ENCODE assay signal across 32 cellular contexts in genomic region chr6:121765060-121765459, GRCh38.
"Had no signal": no experiment of that assay in that cellular context is flagged by ENCODE, and none has a peak within 500 bp of the region (broad histone marks: within the 10 kb centered on the region; RNA-seq: fewer than 3 reads in every experiment).

No MANE protein-coding gene starts in this region.

- H3K9me3 ChIP-seq: body of pancreas, colonic mucosa, esophagus squamous epithelium, ovary, psoas muscle, sigmoid colon, upper lobe of left lung, vagina had no signal

- H3K27me3 ChIP-seq: body of pancreas, colonic mucosa, esophagus squamous epithelium, heart right ventricle, left lung, ovary, sigmoid colon, upper lobe of left lung, vagina had no signal

- H3K4me2 ChIP-seq: smooth muscle cell had no signal

- ATAC-seq: activated CD8-positive, alpha-beta T cell treated with anti-CD3 and anti-CD28 coated beads for 36 hours; activated naive CD8-positive, alpha-beta T cell treated with anti-CD3 and anti-CD28 coated beads, Interleukin-2, amount 50 U/mL, for 24 hours; body of pancreas; heart right ventricle; left lung; psoas muscle; stimulated activated memory B cell treated with anti-CD40 and anti-IgM and Interleukin-4, amounts not matched to agents 10 μg/mL and 1 μg/mL and 100 μg/mL, for 72 hours; stimulated activated naive CD8-positive, alpha-beta T cell treated with anti-CD3 and anti-CD28 coated beads, Interleukin-15, amount 100 ng/mL, for 72 hours; WTC11 had no signal

- H3K4me1 ChIP-seq: body of pancreas, colonic mucosa, left lung, psoas muscle, upper lobe of left lung, vagina had no signal

- H3K9me3 Mint-ChIP-seq: activated naive CD4-positive, alpha-beta T cell treated with anti-CD3 and anti-CD28 coated beads, Interleukin-2, amount 50 U/mL, for 24 hours; activated naive CD8-positive, alpha-beta T cell treated with anti-CD3 and anti-CD28 coated beads, Interleukin-2, amount 50 U/mL, for 24 hours had no signal

- H3K27me3 Mint-ChIP-seq: activated CD8-positive, alpha-beta T cell treated with anti-CD3 and anti-CD28 coated beads for 36 hours; activated naive CD4-positive, alpha-beta T cell treated with anti-CD3 and anti-CD28 coated beads, Interleukin-2, amount 50 U/mL, for 24 hours; activated naive CD8-positive, alpha-beta T cell treated with anti-CD3 and anti-CD28 coated beads, Interleukin-2, amount 50 U/mL, for 24 hours; stimulated activated memory B cell treated with anti-CD40 and anti-IgM and Interleukin-4, amounts not matched to agents 10 μg/mL and 1 μg/mL and 100 μg/mL, for 72 hours; stimulated activated naive CD8-positive, alpha-beta T cell treated with anti-CD3 and anti-CD28 coated beads, Interleukin-15, amount 100 ng/mL, for 72 hours had no signal

- H3K27ac Mint-ChIP-seq: activated CD8-positive, alpha-beta T cell treated with anti-CD3 and anti-CD28 coated beads for 36 hours; activated naive CD4-positive, alpha-beta T cell treated with anti-CD3 and anti-CD28 coated beads, Interleukin-2, amount 50 U/mL, for 24 hours; activated naive CD8-positive, alpha-beta T cell treated with anti-CD3 and anti-CD28 coated beads, Interleukin-2, amount 50 U/mL, for 24 hours; activated T-helper 2 cell treated with anti-CD3 and anti-CD28 coated beads, Interferon-gamma antibody, Interleukin-2, Interleukin-4, amounts not matched to agents 10 μg/mL and 5 μg/mL and 100 μg/mL, durations not matched to agents 14 hours and 24 hours and 36 hours; nephron progenitor cell; stimulated activated memory B cell treated with anti-CD40 and anti-IgM and Interleukin-4, amounts not matched to agents 10 μg/mL and 1 μg/mL and 100 μg/mL, for 72 hours; stimulated activated naive CD8-positive, alpha-beta T cell treated with anti-CD3 and anti-CD28 coated beads, Interleukin-15, amount 100 ng/mL, for 72 hours; WTC11 had no signal

- H3K27ac ChIP-seq: body of pancreas, colonic mucosa, epithelial cell of prostate, esophagus squamous epithelium, heart right ventricle, left lung, ovary, psoas muscle, sigmoid colon, upper lobe of left lung, vagina had no signal

- H3K36me3 Mint-ChIP-seq: activated naive CD4-positive, alpha-beta T cell treated with anti-CD3 and anti-CD28 coated beads, Interleukin-2, amount 50 U/mL, for 24 hours; stimulated activated memory B cell treated with anti-CD40 and anti-IgM and Interleukin-4, amounts not matched to agents 10 μg/mL and 1 μg/mL and 100 μg/mL, for 72 hours had no signal

- H3K4me1 Mint-ChIP-seq: activated naive CD8-positive, alpha-beta T cell treated with anti-CD3 and anti-CD28 coated beads, Interleukin-2, amount 50 U/mL, for 24 hours; nephron progenitor cell; stimulated activated memory B cell treated with anti-CD40 and anti-IgM and Interleukin-4, amounts not matched to agents 10 μg/mL and 1 μg/mL and 100 μg/mL, for 72 hours; stimulated activated naive CD8-positive, alpha-beta T cell treated with anti-CD3 and anti-CD28 coated beads, Interleukin-15, amount 100 ng/mL, for 72 hours had no signal

- H3K4me3 Mint-ChIP-seq: activated CD8-positive, alpha-beta T cell treated with anti-CD3 and anti-CD28 coated beads for 36 hours; activated naive CD4-positive, alpha-beta T cell treated with anti-CD3 and anti-CD28 coated beads, Interleukin-2, amount 50 U/mL, for 24 hours; activated naive CD8-positive, alpha-beta T cell treated with anti-CD3 and anti-CD28 coated beads, Interleukin-2, amount 50 U/mL, for 24 hours; nephron progenitor cell; stimulated activated memory B cell treated with anti-CD40 and anti-IgM and Interleukin-4, amounts not matched to agents 10 μg/mL and 1 μg/mL and 100 μg/mL, for 72 hours; stimulated activated naive CD8-positive, alpha-beta T cell treated with anti-CD3 and anti-CD28 coated beads, Interleukin-15, amount 100 ng/mL, for 72 hours; WTC11 had no signal

- DNase-seq: activated CD4-positive, alpha-beta T cell treated with anti-CD3 and anti-CD28 coated beads for 1 hour; activated CD4-positive, alpha-beta T cell treated with anti-CD3 and anti-CD28 coated beads, Interleukin-2, amount 50 U/mL, for 1 hour; activated CD8-positive, alpha-beta T cell treated with anti-CD3 and anti-CD28 coated beads for 36 hours; activated naive CD8-positive, alpha-beta T cell treated with anti-CD3 and anti-CD28 coated beads, Interleukin-2, amount 50 U/mL, for 24 hours; activated T-cell treated with anti-CD3 and anti-CD28 coated beads, Interleukin-2, amount 50 U/mL, for 48 hours; amygdala; body of pancreas; colonic mucosa; effector CD8-positive, alpha-beta T cell; esophagus squamous epithelium; foreskin melanocyte; heart right ventricle; left lung; nephron progenitor cell; ovary; psoas muscle; sigmoid colon; stimulated activated CD4-positive, alpha-beta T cell treated with anti-CD3 and anti-CD28 coated beads, Interleukin-1b, Interleukin-23, amount 100 ng/mL, for 48 hours; stimulated activated CD4-positive, alpha-beta T cell treated with anti-CD3 and anti-CD28 coated beads, Interleukin-4, amount 100 ng/mL, for 4 hours; stimulated activated CD8-positive, alpha-beta memory T cell treated with anti-CD3 and anti-CD28 coated beads, Interleukin-4, amount 100 ng/mL, for 48 hours; stimulated activated naive CD8-positive, alpha-beta T cell treated with anti-CD3 and anti-CD28 coated beads, Interleukin-15, amount 100 ng/mL, for 72 hours; substantia nigra; T-helper 2 cell; upper lobe of left lung had no signal

- H3K36me3 ChIP-seq: colonic mucosa, esophagus squamous epithelium, heart right ventricle, left lung, ovary, sigmoid colon, upper lobe of left lung, vagina had no signal

- H3K4me3 ChIP-seq: body of pancreas, colonic mucosa, esophagus squamous epithelium, heart right ventricle, left lung, lung, ovary, psoas muscle, sigmoid colon, smooth muscle cell, upper lobe of left lung, vagina had no signal
